ENCODE assay signal across 15 cellular contexts in genomic region chr7:69684955-69685631, GRCh38.
DNase-seq lines count a peak whose midpoint lies in the region; ATAC-seq and TF ChIP-seq lines count a peak whose summit lies in the region.
"Had no signal": no experiment of that assay in that cellular context is flagged by ENCODE, and none has a peak within 500 bp of the region (broad histone marks: within the 10 kb centered on the region; RNA-seq: fewer than 3 reads in every experiment).

No MANE protein-coding gene starts in this region.

- H3K27ac ChIP-seq in heart left ventricle (peak overlapping the region in 1 of 12 donors; percentile 10), left ventricle myocardium inferior (replicated peaks) (no peak overlapping the region), aorta (ENCODE audit: low read depth in 1 of 2, low read length in 2 of 2) (no peak overlapping the region)

- H3K4me1 Mint-ChIP-seq in immature natural killer cell, result peaks cover 24 to 32% of the 10 kb centered on the region in 2 donors
- no peaks in the 10 kb centered on the region for H3K4me1 Mint-ChIP-seq in activated naive CD4-positive, alpha-beta T cell treated with anti-CD3 and anti-CD28 coated beads for 36 hours (ENCODE audit: low read depth)
- H3K4me1 Mint-ChIP-seq in T-helper 2 cell treated with Interferon-gamma antibody and Interleukin-4, amounts not matched to agents 5 μg/mL and 100 μg/mL, for 36 hours (ENCODE audit: low read depth), result no peaks in the 10 kb centered on the region
- H3K4me1 Mint-ChIP-seq: activated CD4-positive, alpha-beta T cell treated with anti-CD3 and anti-CD28 coated beads for 36 hours; activated naive CD8-positive, alpha-beta T cell treated with anti-CD3 and anti-CD28 coated beads, Interleukin-2, amount 50 U/mL, for 24 hours had no signal

- no peaks in the 10 kb centered on the region for H3K36me3 ChIP-seq in heart left ventricle
- no peaks in the 10 kb centered on the region for H3K36me3 ChIP-seq in left ventricle myocardium inferior
- no peaks in the 10 kb centered on the region for H3K36me3 ChIP-seq in aorta (ENCODE audit: control insufficient read depth in 1 of 2, insufficient read depth in 2 of 2, low read length in 1 of 2)
- H3K36me3 ChIP-seq: tibial nerve had no signal

- TF ChIP-seq POLR2A in heart left ventricle (IDR thresholded peaks at IDR 0.05), result no peak

- no peaks in the 10 kb centered on the region for H3K36me3 Mint-ChIP-seq in immature natural killer cell
- H3K36me3 Mint-ChIP-seq in activated naive CD4-positive, alpha-beta T cell treated with anti-CD3 and anti-CD28 coated beads for 36 hours (ENCODE audit: low read depth), result no peaks in the 10 kb centered on the region
- H3K36me3 Mint-ChIP-seq in T-helper 2 cell treated with Interferon-gamma antibody and Interleukin-4, amounts not matched to agents 5 μg/mL and 100 μg/mL, for 36 hours (ENCODE audit: low read depth), result no peaks in the 10 kb centered on the region

- no peaks in the 10 kb centered on the region for H3K27me3 ChIP-seq in heart left ventricle
- H3K27me3 ChIP-seq in left ventricle myocardium inferior (ENCODE audit: low read depth), result no peaks in the 10 kb centered on the region
- H3K27me3 ChIP-seq in aorta (ENCODE audit: control insufficient read depth in 1 of 2, insufficient read depth in 2 of 2, low read length in 1 of 2), result no peaks in the 10 kb centered on the region
- H3K27me3 ChIP-seq: tibial nerve had no signal

- no peak for TF ChIP-seq CTCF in heart left ventricle (IDR thresholded peaks at IDR 0.05)
- TF ChIP-seq CTCF in left ventricle myocardium inferior (IDR thresholded peaks at IDR 0.05; ENCODE audit: borderline replicate concordance), result no peak

- H3K4me3 Mint-ChIP-seq in immature natural killer cell, result peak overlapping the region; percentile 45 to 76 (median 66)
- no peak overlapping the region for H3K4me3 Mint-ChIP-seq in activated naive CD4-positive, alpha-beta T cell treated with anti-CD3 and anti-CD28 coated beads for 36 hours
- H3K4me3 Mint-ChIP-seq in T-helper 2 cell treated with Interferon-gamma antibody and Interleukin-4, amounts not matched to agents 5 μg/mL and 100 μg/mL, for 36 hours, result no peak overlapping the region
- H3K4me3 Mint-ChIP-seq: activated CD4-positive, alpha-beta T cell treated with anti-CD3 and anti-CD28 coated beads for 36 hours; activated naive CD8-positive, alpha-beta T cell treated with anti-CD3 and anti-CD28 coated beads, Interleukin-2, amount 50 U/mL, for 24 hours; dendritic cell treated with granulocyte-macrophage colony-stimulating factor and Interleukin-4, amounts not matched to agents 40 ng/mL and 50 ng/mL, for 4 days had no signal

- DNase-seq in heart left ventricle (no peak), left ventricle myocardium inferior (no peak), NCI-H69 (lab: John Stamatoyannopoulos, UW) (peak; percentile 73), immature natural killer cell (peak in 2 of 3 donors; percentile 5 to 23), aorta (no peak), T-helper 9 cell (no peak)
- DNase-seq in activated naive CD4-positive, alpha-beta T cell treated with anti-CD3 and anti-CD28 coated beads for 36 hours, result no peak
- DNase-seq in T-helper 2 cell treated with Interferon-gamma antibody and Interleukin-4, amounts not matched to agents 5 μg/mL and 100 μg/mL, for 36 hours (ENCODE audit: low spot score), result no peak
- DNase-seq: activated CD4-positive, alpha-beta T cell treated with anti-CD3 and anti-CD28 coated beads for 36 hours; activated naive CD8-positive, alpha-beta T cell treated with anti-CD3 and anti-CD28 coated beads, Interleukin-2, amount 50 U/mL, for 24 hours; Calu3; GOT3; NCI-H2171 had no signal

- no peak overlapping the region for H3K4me3 ChIP-seq in heart left ventricle
- no peak overlapping the region for H3K4me3 ChIP-seq in left ventricle myocardium inferior
- H3K4me3 ChIP-seq in aorta (ENCODE audit: low read length in 2 of 2), result no peak overlapping the region
- H3K4me3 ChIP-seq: tibial nerve had no signal

- H3K4me1 ChIP-seq in heart left ventricle (peaks cover 0 to 10% (median 0%) of the 10 kb centered on the region in 12 donors), left ventricle myocardium inferior (peaks cover 7% of the 10 kb centered on the region), aorta (ENCODE audit: control insufficient read depth in 1 of 2, insufficient read depth in 2 of 2, low read length in 2 of 2) (peaks cover 0 to 2% of the 10 kb centered on the region in 2 donors)

- no peaks in the 10 kb centered on the region for H3K9me3 Mint-ChIP-seq in immature natural killer cell
- H3K9me3 Mint-ChIP-seq in activated naive CD4-positive, alpha-beta T cell treated with anti-CD3 and anti-CD28 coated beads for 36 hours, result peaks cover 2% of the 10 kb centered on the region
- no peaks in the 10 kb centered on the region for H3K9me3 Mint-ChIP-seq in T-helper 2 cell treated with Interferon-gamma antibody and Interleukin-4, amounts not matched to agents 5 μg/mL and 100 μg/mL, for 36 hours
- H3K9me3 Mint-ChIP-seq: activated naive CD8-positive, alpha-beta T cell treated with anti-CD3 and anti-CD28 coated beads, Interleukin-2, amount 50 U/mL, for 24 hours; dendritic cell treated with granulocyte-macrophage colony-stimulating factor and Interleukin-4, amounts not matched to agents 40 ng/mL and 50 ng/mL, for 4 days had no signal

- ATAC-seq in heart left ventricle (peak in 3 of 4 donors; percentile 44 to 69 (median 59)), aorta (ENCODE audit: low FRiP score) (peak; percentile 55)
- ATAC-seq: activated CD4-positive, alpha-beta T cell treated with anti-CD3 and anti-CD28 coated beads for 36 hours; activated naive CD8-positive, alpha-beta T cell treated with anti-CD3 and anti-CD28 coated beads, Interleukin-2, amount 50 U/mL, for 24 hours had no signal

- CTCF ChIA-PET in activated naive CD4-positive, alpha-beta T cell treated with anti-CD3 and anti-CD28 coated beads for 36 hours (lab: Charles Lee), result no interaction called here

- peaks cover 0 to 3% (median 0%) of the 10 kb centered on the region in 3 donors for H3K27me3 Mint-ChIP-seq in immature natural killer cell (ENCODE audit: low read depth in 3 of 3)
- H3K27me3 Mint-ChIP-seq in activated naive CD4-positive, alpha-beta T cell treated with anti-CD3 and anti-CD28 coated beads for 36 hours (ENCODE audit: low read depth), result no peaks in the 10 kb centered on the region
- no peaks in the 10 kb centered on the region for H3K27me3 Mint-ChIP-seq in T-helper 2 cell treated with Interferon-gamma antibody and Interleukin-4, amounts not matched to agents 5 μg/mL and 100 μg/mL, for 36 hours (ENCODE audit: low read depth)
- H3K27me3 Mint-ChIP-seq: activated CD4-positive, alpha-beta T cell treated with anti-CD3 and anti-CD28 coated beads for 36 hours; activated naive CD8-positive, alpha-beta T cell treated with anti-CD3 and anti-CD28 coated beads, Interleukin-2, amount 50 U/mL, for 24 hours; dendritic cell treated with granulocyte-macrophage colony-stimulating factor and Interleukin-4, amounts not matched to agents 40 ng/mL and 50 ng/mL, for 4 days had no signal

- H3K27ac Mint-ChIP-seq in immature natural killer cell, result peak overlapping the region; percentile 60 to 86 (median 78)
- no peak overlapping the region for H3K27ac Mint-ChIP-seq in activated naive CD4-positive, alpha-beta T cell treated with anti-CD3 and anti-CD28 coated beads for 36 hours
- no peak overlapping the region for H3K27ac Mint-ChIP-seq in T-helper 2 cell treated with Interferon-gamma antibody and Interleukin-4, amounts not matched to agents 5 μg/mL and 100 μg/mL, for 36 hours
- H3K27ac Mint-ChIP-seq: activated CD4-positive, alpha-beta T cell treated with anti-CD3 and anti-CD28 coated beads for 36 hours; activated naive CD8-positive, alpha-beta T cell treated with anti-CD3 and anti-CD28 coated beads, Interleukin-2, amount 50 U/mL, for 24 hours; dendritic cell treated with granulocyte-macrophage colony-stimulating factor and Interleukin-4, amounts not matched to agents 40 ng/mL and 50 ng/mL, for 4 days had no signal

- H3K9me3 ChIP-seq in heart left ventricle (no peaks in the 10 kb centered on the region), left ventricle myocardium inferior (replicated peaks) (no peaks in the 10 kb centered on the region), aorta (ENCODE audit: control insufficient read depth, low read length) (no peaks in the 10 kb centered on the region)
- H3K9me3 ChIP-seq: tibial nerve had no signal

- intact Hi-C loops in heart left ventricle (cut with DNase I), result no loop called here
- intact Hi-C loops in left ventricle myocardium inferior (cut with micrococcal nuclease), result no loop called here
- intact Hi-C loops in aorta (cut with DNase I), result no loop called here
- intact Hi-C loops in activated naive CD4-positive, alpha-beta T cell treated with anti-CD3 and anti-CD28 coated beads for 36 hours (cut with micrococcal nuclease), result no loop called here

- WGBS in heart left ventricle, 4 donors, result 69 to 77% (median 73%) methylated on average over 3 of the region's 3 CpGs
- 77 to 79% methylated on average over 3 of the region's 3 CpGs for WGBS in aorta, 2 donors

Comparison
In these comparisons a context has a peak if more than half of its experiments do, and no peak if none do; other contexts are left out.
1. DNase-seq: peak in NCI-H69 (single experiment) and immature natural killer cell (2 of 3); none in heart left ventricle (0 of 5), left ventricle myocardium inferior (single experiment), aorta (0 of 2), T-helper 9 cell (single experiment), activated naive CD4-positive, alpha-beta T cell treated with anti-CD3 and anti-CD28 coated beads for 36 hours (single experiment) and T-helper 2 cell treated with Interferon-gamma antibody and Interleukin-4, amounts not matched to agents 5 μg/mL and 100 μg/mL, for 36 hours (single experiment).
2. H3K27ac Mint-ChIP-seq: peak in immature natural killer cell (6 of 6); none in activated naive CD4-positive, alpha-beta T cell treated with anti-CD3 and anti-CD28 coated beads for 36 hours (single experiment) and T-helper 2 cell treated with Interferon-gamma antibody and Interleukin-4, amounts not matched to agents 5 μg/mL and 100 μg/mL, for 36 hours (single experiment).
3. H3K4me3 Mint-ChIP-seq: peak in immature natural killer cell (5 of 5); none in activated naive CD4-positive, alpha-beta T cell treated with anti-CD3 and anti-CD28 coated beads for 36 hours (single experiment) and T-helper 2 cell treated with Interferon-gamma antibody and Interleukin-4, amounts not matched to agents 5 μg/mL and 100 μg/mL, for 36 hours (single experiment).